8 cellular contexts compared by ENCODE assay signal in the genomic region with DNA sequence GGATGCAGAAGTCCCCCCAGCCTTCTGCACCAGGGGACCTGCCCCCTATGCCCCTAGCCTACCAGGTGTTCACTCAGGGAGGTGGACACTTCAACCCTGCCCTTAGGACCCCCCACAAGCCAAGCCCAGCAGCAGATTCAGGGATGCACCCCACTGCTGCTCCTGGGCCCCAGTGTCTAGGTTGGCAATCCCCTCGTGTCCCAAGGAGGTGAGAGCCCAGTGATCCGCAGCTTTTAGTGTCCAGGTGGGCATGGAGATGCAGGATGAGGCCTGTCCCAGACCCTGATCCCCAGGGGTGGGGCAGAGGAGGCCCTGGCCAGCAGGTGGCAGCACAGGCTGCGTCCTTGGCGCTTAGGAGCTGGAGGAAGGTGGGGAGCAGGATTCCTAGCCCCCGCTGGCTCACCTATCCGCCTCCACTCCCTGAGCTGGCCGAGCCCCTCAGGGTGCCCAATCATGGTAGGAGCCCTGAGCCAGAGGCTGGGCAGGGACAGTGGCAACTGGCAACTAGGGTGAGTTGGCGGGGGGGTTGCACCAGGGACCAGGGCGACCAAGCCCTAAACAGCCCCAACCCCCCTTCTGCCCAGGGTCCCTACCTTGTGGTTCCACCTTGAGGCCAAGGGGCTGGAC. TPM values are rescaled to one million over a fixed set of nuclear protein-coding genes. Genes with fewer than 3 reads are reported as not detected.
DNase-seq lines count a peak whose midpoint lies in the region; ATAC-seq and TF ChIP-seq lines count a peak whose summit lies in the region.

No MANE protein-coding gene starts in this region.

- H3K27ac ChIP-seq in esophagus squamous epithelium (peak overlapping the region; percentile 22 to 93 (median 84)), tibial artery (peak overlapping the region; percentile 84 to 90)

- no CpG with 5 or more reads among the region's 9 CpGs for WGBS in esophagus squamous epithelium, 2 donors

- intact Hi-C loops in esophagus squamous epithelium (cut with DNase I) (no loop called here), natural killer cell (cut with micrococcal nuclease) (loop anchor here (1.0 kb wide), 1 partner anchor 28 kb away; no protein-coding TSS in a partner anchor), tibial artery (cut with DNase I; ENCODE audit: low total_unique reads) (loop anchor here (2.0 kb wide), 1 partner anchor 28 kb away; no protein-coding TSS in a partner anchor)

- H3K27ac Mint-ChIP-seq in natural killer cell = no peak overlapping the region

- peaks cover 0 to 14% of the 10 kb centered on the region in 2 donors for H3K4me1 Mint-ChIP-seq in natural killer cell

- peak in 2 of 3 donors; percentile 30 to 37 for ATAC-seq in natural killer cell
- no peak for ATAC-seq in GM19463 (IDR thresholded peaks at IDR 0.05; ENCODE audit: unreplicated experiment)

- H3K9me3 ChIP-seq in esophagus squamous epithelium (no peaks in the 10 kb centered on the region), tibial artery (no peaks in the 10 kb centered on the region)

- H3K4me3 ChIP-seq in esophagus squamous epithelium (no peak overlapping the region), tibial artery (no peak overlapping the region)

- H3K27me3 Mint-ChIP-seq in natural killer cell (ENCODE audit: low read depth in 2 of 2) = peaks cover 0 to 6% of the 10 kb centered on the region in 2 donors

- H3K36me3 ChIP-seq in esophagus squamous epithelium = no peaks in the 10 kb centered on the region
- H3K36me3 ChIP-seq in tibial artery = peaks cover 4 to 7% (median 5%) of the 10 kb centered on the region in 3 donors

- peak; percentile 71 to 96 (median 90) for TF ChIP-seq CTCF in esophagus squamous epithelium (IDR thresholded peaks at IDR 0.05)
- peak; percentile 77 for TF ChIP-seq CTCF in natural killer cell (IDR thresholded peaks at IDR 0.05)
- peak; percentile 94 to 96 for TF ChIP-seq CTCF in tibial artery (IDR thresholded peaks at IDR 0.05)

- H3K27me3 ChIP-seq in esophagus squamous epithelium (peaks cover 0 to 30% (median 0%) of the 10 kb centered on the region in 4 donors), tibial artery (no peaks in the 10 kb centered on the region)

- H3K9me3 Mint-ChIP-seq in natural killer cell = no peaks in the 10 kb centered on the region

- peak; percentile 21 to 77 for DNase-seq in NCI-H446 (lab: John Stamatoyannopoulos, UW)
- no peak for DNase-seq in NCI-H446 treated with DMSO at 0.1 percent for 48 hours (lab: John Stamatoyannopoulos, UW)
- peak; percentile 67 for DNase-seq in NCI-H2107 (lab: John Stamatoyannopoulos, UW)
- peak; percentile 86 for DNase-seq in activated CD8-positive, alpha-beta memory T cell treated with anti-CD3 and anti-CD28 coated beads, Interleukin-2, amount 50 U/mL, for 48 hours
- no peak for DNase-seq in esophagus squamous epithelium (lab: John Stamatoyannopoulos, UW)
- DNase-seq in natural killer cell = peak; percentile 49
- DNase-seq in tibial artery = peak in 1 of 2 donors; percentile 86

- H3K4me1 ChIP-seq in esophagus squamous epithelium = peaks cover 48 to 95% (median 52%) of the 10 kb centered on the region in 3 donors
- H3K4me1 ChIP-seq in tibial artery = peaks cover 0 to 64% (median 54%) of the 10 kb centered on the region in 4 donors

- H3K36me3 Mint-ChIP-seq in natural killer cell = no peaks in the 10 kb centered on the region

- peak overlapping the region; percentile 62 for H3K4me3 Mint-ChIP-seq in natural killer cell

- no peak for TF ChIP-seq POLR2A in esophagus squamous epithelium (IDR thresholded peaks at IDR 0.05)

RNA-seq across cellular contexts. Expression of a gene that starts 4.1 kb away (rescaled TPM):
- total RNA-seq in esophagus squamous epithelium (100 to 1,000 TPM in 1 of 4 donors, 10 to 100 TPM in 3; 27.2 to 204 (median 37.6) TPM), natural killer cell (10 to 100 TPM in 1 of 3 donors, 1 to 10 TPM in 2; 4.0 to 37.4 (median 9.0) TPM)

RNA-seq across cellular contexts. Expression of a gene that starts 10.5 kb away (rescaled TPM):
- 10 to 100 TPM in 2 of 4 donors, 1 to 10 TPM in 2; 7.7 to 20.6 (median 9.9) TPM for total RNA-seq in esophagus squamous epithelium
- 1 to 10 TPM; 8.1 to 9.4 (median 9.1) TPM for total RNA-seq in natural killer cell

RNA-seq across cellular contexts. Expression of a gene that starts 43.9 kb away (rescaled TPM):
- total RNA-seq in esophagus squamous epithelium (10 to 100 TPM; 24.8 to 32.4 (median 28.5) TPM), natural killer cell (10 to 100 TPM; 36.1 to 48.0 (median 47.0) TPM)

RNA-seq across cellular contexts. Expression of a gene that starts 44.2 kb away (rescaled TPM):
- 10 to 100 TPM; 18.2 to 28.7 (median 22.7) TPM for total RNA-seq in esophagus squamous epithelium
- total RNA-seq in natural killer cell = 10 to 100 TPM; 22.2 to 32.0 (median 24.9) TPM

Comparison
In these comparisons a context has a peak if more than half of its experiments do, and no peak if none do; other contexts are left out.
1. DNase-seq: peak in NCI-H446 (2 of 2), NCI-H2107 (single experiment), activated CD8-positive, alpha-beta memory T cell treated with anti-CD3 and anti-CD28 coated beads, Interleukin-2, amount 50 U/mL, for 48 hours (single experiment) and natural killer cell (single experiment); none in NCI-H446 treated with DMSO at 0.1 percent for 48 hours (single experiment) and esophagus squamous epithelium (single experiment).
2. Peak in every context shown above with its lines, with median percentiles within 50 percentile points of each other: CTCF ChIP-seq.